In genomic region chr1:155207578-155208405, GRCh38 we compare ENCODE assay signal across 1 cellular context.
TF ChIP-seq lines count a peak whose summit lies in the region.

Gene THBS3 (minus strand): TSS chr1:155207897. CDS start chr1:155207876, 21 bp downstream.

TF ChIP-seq in H1, 55 proteins besides CTCF, POLR2A, EP300 and RAD21:
- TF ChIP-seq POLR2AphosphoS5 (IDR thresholded peaks at IDR 0.05; ENCODE audit: low read depth, low read length) (peak; percentile 36), E2F6 (IDR thresholded peaks at IDR 0.05) (no peak), GABPA (IDR thresholded peaks at IDR 0.05; ENCODE audit: borderline replicate concordance, insufficient read depth, low read length) (no peak), ATF3 (IDR thresholded peaks at IDR 0.05; ENCODE audit: insufficient read depth, low read depth, low read length) (no peak), BRCA1 (IDR thresholded peaks at IDR 0.05; ENCODE audit: low read depth, low read length) (no peak), ASH2L (IDR thresholded peaks at IDR 0.05; ENCODE audit: low read length) (no peak), MAX (IDR thresholded peaks at IDR 0.05) (no peak), SAP30 (IDR thresholded peaks at IDR 0.05; ENCODE audit: insufficient read depth, insufficient replicate concordance, low read length) (no peak), SP4 (IDR thresholded peaks at IDR 0.05; ENCODE audit: low read length) (0 out of 2 replicates have a peak, but pooled peaks have one; percentile 6), HDAC2 (IDR thresholded peaks at IDR 0.05; ENCODE audit: borderline replicate concordance in 1 of 2, low read depth in 2 of 2, low read length in 2 of 2) (no peak), NANOG (IDR thresholded peaks at IDR 0.05; ENCODE audit: insufficient read depth, low read depth, low read length, poor library complexity, severe bottlenecking) (no peak), FOSL1 (IDR thresholded peaks at IDR 0.05; ENCODE audit: insufficient read depth, low read depth, low read length) (no peak), CBX8 (IDR thresholded peaks at IDR 0.05; ENCODE audit: borderline replicate concordance, low read depth, low read length) (no peak), ZNF274 (IDR thresholded peaks at IDR 0.05; ENCODE audit: borderline replicate concordance, extremely low read depth, low read length) (no peak), TAF7 (optimal IDR thresholded peaks at IDR 0.05; ENCODE audit: borderline replicate concordance, low read depth, low read length) (peak; percentile 42), ATF2 (IDR thresholded peaks at IDR 0.05; ENCODE audit: low read length) (peak; percentile 73; the same call in 1 of the 2 replicates), NRF1 (IDR thresholded peaks at IDR 0.05; ENCODE audit: low read depth, low read length) (no peak), TCF12 (IDR thresholded peaks at IDR 0.05; ENCODE audit: low read depth, low read length) (no peak)
